ENCODE assay signal across 19 cellular contexts in genomic region chr17:19017401-19017800, GRCh38. TPM values are rescaled to one million over a fixed set of nuclear protein-coding genes. Genes with fewer than 3 reads are reported as not detected.
A peak's percentile ranks its signal among the peaks of the same experiment; 100 is the strongest.
DNase-seq lines count a peak whose midpoint lies in the region; ATAC-seq and TF ChIP-seq lines count a peak whose summit lies in the region.
"Had no signal": no experiment of that assay in that cellular context is flagged by ENCODE, and none has a peak within 500 bp of the region (broad histone marks: within the 10 kb centered on the region; RNA-seq: fewer than 3 reads in every experiment).

No MANE protein-coding gene starts in this region.

- no peak overlapping the region for H2BK12ac ChIP-seq in mesenchymal stem cell (ENCODE audit: low read length in 2 of 2)

- H3K4me3 ChIP-seq in left ventricle myocardium inferior (no peak overlapping the region), mucosa of descending colon (no peak overlapping the region), mesenchymal stem cell (ENCODE audit: insufficient read depth in 1 of 2, low read depth in 1 of 2, low read length in 2 of 2) (no peak overlapping the region)
- H3K4me3 ChIP-seq: GM23338, MG63, PC-9 had no signal

- no peaks in the 10 kb centered on the region for H3K4me1 Mint-ChIP-seq in chondrocyte (ENCODE audit: low read depth)

- no peak overlapping the region for H3K27ac ChIP-seq in left ventricle myocardium inferior (replicated peaks)
- H3K27ac ChIP-seq in mesenchymal stem cell (ENCODE audit: low read length, poor library complexity, severe bottlenecking) = no peak overlapping the region
- H3K27ac ChIP-seq: KMS-11, PC-9 had no signal

- TF ChIP-seq CTCF in left ventricle myocardium inferior (IDR thresholded peaks at IDR 0.05; ENCODE audit: borderline replicate concordance) (no peak), chondrocyte (IDR thresholded peaks at IDR 0.05) (no peak), mucosa of descending colon (IDR thresholded peaks at IDR 0.05) (no peak)

- H2AFZ ChIP-seq in mesenchymal stem cell (ENCODE audit: low read depth, low read length) = no peak overlapping the region
- H2AFZ ChIP-seq: GM23338, PC-9 had no signal

- H2BK5ac ChIP-seq in mesenchymal stem cell (ENCODE audit: low read depth, low read length, poor library complexity, severe bottlenecking) = no peak overlapping the region

- H3K36me3 ChIP-seq in left ventricle myocardium inferior (no peaks in the 10 kb centered on the region), mucosa of descending colon (ENCODE audit: low read depth) (no peaks in the 10 kb centered on the region), mesenchymal stem cell (ENCODE audit: control insufficient read depth in 1 of 2, insufficient read depth in 2 of 2, low read depth in 1 of 2, low read length in 2 of 2) (no peaks in the 10 kb centered on the region)
- H3K36me3 ChIP-seq: MG63 had no signal

- no peaks in the 10 kb centered on the region for H3K9me3 Mint-ChIP-seq in chondrocyte (ENCODE audit: low read depth)
- H3K9me3 Mint-ChIP-seq: GM23338 had no signal

- peaks cover 4% of the 10 kb centered on the region for H3K27me3 Mint-ChIP-seq in chondrocyte (ENCODE audit: low read depth)

- 85% methylated on average over 12 of the region's 12 CpGs for whole genome bisulfite sequencing in mesenchymal stem cell

- DNase-seq in left ventricle myocardium superior (peak; percentile 10), left ventricle myocardium inferior (no peak), chondrocyte (ENCODE audit: low spot score) (peak; percentile 68), mucosa of descending colon (peak in 2 of 3 donors; percentile 27), mesenchymal stem cell (no peak), HT-29 (ENCODE audit: low spot score) (no peak), NCI-H1694 (lab: John Stamatoyannopoulos, UW) (no peak), activated gamma-delta T cell treated with Interleukin-2 at 50 U/mL for 16 hours (no peak)
- DNase-seq: DMS79 treated with DMSO at 0.1 percent for 48 hours, MG63, NCI-H1105, NCI-H187, NCI-H2171, NCI-H446 treated with DMSO at 0.1 percent for 48 hours, NCI-H748 treated with DMSO at 0.1 percent for 48 hours, PC-9, SHP77 treated with DMSO at 0.1 percent for 48 hours had no signal

- no peak overlapping the region for H3K23ac ChIP-seq in mesenchymal stem cell (ENCODE audit: low read length in 2 of 2)

- no peak overlapping the region for H4K8ac ChIP-seq in mesenchymal stem cell (ENCODE audit: low read length)

- no peak overlapping the region for H2AK5ac ChIP-seq in mesenchymal stem cell (ENCODE audit: low read length, severe bottlenecking)

- H3K14ac ChIP-seq in mesenchymal stem cell (ENCODE audit: low read length in 2 of 2) = no peak overlapping the region

- no peak overlapping the region for H3K27ac Mint-ChIP-seq in chondrocyte (ENCODE audit: unreplicated experiment)
- H3K27ac Mint-ChIP-seq: GM23338 had no signal

- intact Hi-C loops in left ventricle myocardium superior (cut with micrococcal nuclease) (no loop called here), left ventricle myocardium inferior (cut with micrococcal nuclease) (no loop called here), mucosa of descending colon (cut with DNase I, micrococcal nuclease) (no loop called here)

- H4K91ac ChIP-seq in mesenchymal stem cell (ENCODE audit: low read length) = no peak overlapping the region

- no peak for ATAC-seq in left ventricle myocardium superior
- ATAC-seq in mucosa of descending colon = no peak
- ATAC-seq: GM23338 had no signal

- no peak overlapping the region for H3K9ac ChIP-seq in mesenchymal stem cell (ENCODE audit: low read length)
- H3K9ac ChIP-seq: KMS-11 had no signal

- H3K4ac ChIP-seq in mesenchymal stem cell (ENCODE audit: low read depth in 1 of 2, low read length in 2 of 2) = no peak overlapping the region

- H3K4me2 ChIP-seq in mesenchymal stem cell (ENCODE audit: low read length, poor library complexity, severe bottlenecking) = no peak overlapping the region
- H3K4me2 ChIP-seq: GM23338, KMS-11, PC-9 had no signal

- H2BK15ac ChIP-seq in mesenchymal stem cell (ENCODE audit: low read depth, poor library complexity, severe bottlenecking) = no peak overlapping the region

- no peaks in the 10 kb centered on the region for H3K4me1 ChIP-seq in left ventricle myocardium inferior
- no peaks in the 10 kb centered on the region for H3K4me1 ChIP-seq in mucosa of descending colon (ENCODE audit: low read depth)
- H3K4me1 ChIP-seq in mesenchymal stem cell (ENCODE audit: control insufficient read depth, insufficient read depth, low read depth, low read length) = peaks cover 5% of the 10 kb centered on the region

- no peaks in the 10 kb centered on the region for H3K79me1 ChIP-seq in mesenchymal stem cell (replicated peaks; ENCODE audit: low read length, poor library complexity, severe bottlenecking)

- H3K4me3 Mint-ChIP-seq in chondrocyte (ENCODE audit: unreplicated experiment) = no peak overlapping the region
- H3K4me3 Mint-ChIP-seq: GM23338 had no signal

- no peaks in the 10 kb centered on the region for H3K36me3 Mint-ChIP-seq in chondrocyte (ENCODE audit: low read depth)

- H3K18ac ChIP-seq in mesenchymal stem cell (ENCODE audit: low read depth in 1 of 2, low read length in 2 of 2) = no peak overlapping the region

- no peaks in the 10 kb centered on the region for H3K27me3 ChIP-seq in left ventricle myocardium inferior (ENCODE audit: low read depth)
- H3K27me3 ChIP-seq in mesenchymal stem cell (ENCODE audit: control insufficient read depth in 1 of 2, insufficient read depth in 1 of 2, low read length in 2 of 2) = peaks cover 13 to 38% of the 10 kb centered on the region in 2 experiments
- H3K27me3 ChIP-seq: MG63 had no signal

- H3K9me3 ChIP-seq in left ventricle myocardium inferior (replicated peaks) = no peaks in the 10 kb centered on the region
- H3K9me3 ChIP-seq in mucosa of descending colon = no peaks in the 10 kb centered on the region
- no peaks in the 10 kb centered on the region for H3K9me3 ChIP-seq in mesenchymal stem cell (ENCODE audit: control insufficient read depth, low read length)
- H3K9me3 ChIP-seq: MG63 had no signal

- no peak overlapping the region for H2BK120ac ChIP-seq in mesenchymal stem cell (ENCODE audit: low read depth, low read length)

RNA-seq across cellular contexts. Expression of gene FAM83G, which starts 12.8 kb away (rescaled TPM):
- total RNA-seq in left ventricle myocardium superior (2.3 TPM), left ventricle myocardium inferior (2.2 TPM), chondrocyte (3.4 to 9.4 TPM (median 8.2 TPM) in 3 replicates), mucosa of descending colon (10 to 100 TPM; 18.9 to 40.4 (median 29.1) TPM)
- polyA plus RNA-seq in mesenchymal stem cell (2013, experiment 1 of 2) = 2.9 TPM
- 2.8 TPM for polyA plus RNA-seq in mesenchymal stem cell (2013, experiment 2 of 2)
- 38.9 and 44.6 TPM in 2 replicates for total RNA-seq in HT-29 (2014; rRNA removed; shearing (Covaris generic))

RNA-seq across cellular contexts. Expression of gene GRAP, which starts 29.4 kb away (rescaled TPM):
- 2.2 TPM for total RNA-seq in left ventricle myocardium superior
- 1.7 TPM for total RNA-seq in left ventricle myocardium inferior
- total RNA-seq in chondrocyte = 0.13 to 0.35 TPM in 2 of 3 replicates, not detected in the other
- 1 to 10 TPM; 1.2 to 2.5 (median 1.8) TPM for total RNA-seq in mucosa of descending colon
- polyA plus RNA-seq in mesenchymal stem cell (2013, experiment 1 of 2) = 0.12 TPM
- polyA plus RNA-seq in mesenchymal stem cell (2013, experiment 2 of 2) = 0.08 TPM
- total RNA-seq in HT-29 (2014; rRNA removed; shearing (Covaris generic)) = 1.2 and 1.5 TPM in 2 replicates
- polyA plus RNA-seq: GM23338 had no signal

Comparison
In these comparisons a context has a peak if more than half of its experiments do, and no peak if none do; other contexts are left out.
1. DNase-seq: peak in left ventricle myocardium superior (single experiment), chondrocyte (single experiment) and mucosa of descending colon (2 of 3); none in left ventricle myocardium inferior (single experiment), mesenchymal stem cell (single experiment), HT-29 (single experiment), NCI-H1694 (single experiment) and activated gamma-delta T cell treated with Interleukin-2 at 50 U/mL for 16 hours (single experiment).